In the genomic region with DNA sequence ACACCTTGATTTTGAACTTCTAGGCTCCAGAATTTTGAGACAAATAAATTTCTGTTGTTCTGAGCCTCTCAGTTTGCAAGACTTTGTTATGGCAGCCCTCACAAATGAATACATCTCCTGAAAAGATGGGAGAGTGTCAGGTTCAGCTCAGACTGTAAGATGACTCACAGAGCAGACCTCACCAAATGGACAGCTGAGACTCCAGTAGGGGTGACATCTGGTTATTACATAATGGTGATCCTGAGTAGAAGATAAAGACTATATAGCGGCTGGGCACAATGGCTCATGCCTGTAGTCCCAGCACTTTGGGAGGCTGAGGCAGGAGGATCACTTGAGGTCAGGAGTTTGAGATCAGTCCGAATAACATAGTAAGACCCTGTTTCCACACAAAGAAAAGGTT, we compare ENCODE assay signal across 21 cellular contexts. TPM values are rescaled to one million over a fixed set of nuclear protein-coding genes. Genes with fewer than 3 reads are reported as not detected.
DNase-seq lines count a peak whose midpoint lies in the region; ATAC-seq, FAIRE-seq and TF ChIP-seq lines count a peak whose summit lies in the region.
"Had no signal": no experiment of that assay in that cellular context is flagged by ENCODE, and none has a peak within 500 bp of the region (broad histone marks: within the 10 kb centered on the region; RNA-seq: fewer than 3 reads in every experiment).

No MANE protein-coding gene starts in this region.

- no peak for FAIRE-seq in GM12892 (lab: Jason Lieb, UNC)

- H3K4me3 Mint-ChIP-seq in mesothelial cell of epicardium, result no peak overlapping the region
- H3K4me3 Mint-ChIP-seq: activated CD4-positive, alpha-beta memory T cell treated with anti-CD3 and anti-CD28 coated beads for 36 hours; CD8-positive, alpha-beta T cell; central memory CD8-positive, alpha-beta T cell; HFFc6 had no signal

- H3K36me3 Mint-ChIP-seq in mesothelial cell of epicardium, result no peaks in the 10 kb centered on the region
- H3K36me3 Mint-ChIP-seq: activated CD4-positive, alpha-beta memory T cell treated with anti-CD3 and anti-CD28 coated beads for 36 hours; CD8-positive, alpha-beta T cell had no signal

- H3K36me3 ChIP-seq in BE2C (no peaks in the 10 kb centered on the region), SJCRH30 (no peaks in the 10 kb centered on the region)
- H3K36me3 ChIP-seq: vagina had no signal

- H3K4me1 ChIP-seq in BE2C, result 0 out of 2 replicates have a peak, but pooled peaks cover 3% of the 10 kb centered on the region
- peaks cover 11% of the 10 kb centered on the region for H3K4me1 ChIP-seq in SJCRH30
- H3K4me1 ChIP-seq: vagina had no signal

- H3K27me3 ChIP-seq in BE2C, result no peaks in the 10 kb centered on the region
- no peaks in the 10 kb centered on the region for H3K27me3 ChIP-seq in SJCRH30
- H3K27me3 ChIP-seq: vagina had no signal

- peaks cover 10% of the 10 kb centered on the region for H3K4me1 Mint-ChIP-seq in mesothelial cell of epicardium
- H3K4me1 Mint-ChIP-seq: central memory CD8-positive, alpha-beta T cell had no signal

- TF ChIP-seq CTCF in BE2C (IDR thresholded peaks at IDR 0.05; ENCODE audit: low read depth, low read length), result no peak
- TF ChIP-seq CTCF in mesothelial cell of epicardium (IDR thresholded peaks at IDR 0.05; ENCODE audit: unreplicated experiment), result no peak

- H3K9me3 ChIP-seq in BE2C (no peaks in the 10 kb centered on the region), SJCRH30 (replicated peaks) (no peaks in the 10 kb centered on the region)
- H3K9me3 ChIP-seq: vagina had no signal

- H3K4me3 ChIP-seq in BE2C (ENCODE audit: low read depth, low read length) (no peak overlapping the region), SJCRH30 (no peak overlapping the region)
- H3K4me3 ChIP-seq: vagina had no signal

- H3K27ac ChIP-seq in SJCRH30, result peak overlapping the region; percentile 40
- H3K27ac ChIP-seq: vagina had no signal

- ATAC-seq in HG02852 (IDR thresholded peaks at IDR 0.05; ENCODE audit: unreplicated experiment), result no peak
- ATAC-seq: CD8-positive, alpha-beta T cell; left lobe of liver had no signal

- H3K27ac Mint-ChIP-seq in mesothelial cell of epicardium, result peak overlapping the region; percentile 94
- H3K27ac Mint-ChIP-seq: activated CD4-positive, alpha-beta memory T cell treated with anti-CD3 and anti-CD28 coated beads for 36 hours; CD8-positive, alpha-beta T cell; HFFc6 had no signal

- peak; percentile 34 for DNase-seq in BE2C
- peak; percentile 70 for DNase-seq in LHCN-M2 (ENCODE audit: low read depth)
- DNase-seq in SJCRH30, result peak; percentile 39 to 69
- no peak for DNase-seq in mesothelial cell of epicardium (ENCODE audit: low spot score in 2 of 2, unreplicated experiment in 2 of 2)
- DNase-seq in NOMO-1 treated with DMSO at 0.1 percent for 48 hours (lab: John Stamatoyannopoulos, UW; ENCODE audit: unreplicated experiment), result no peak
- no peak for DNase-seq in foreskin melanocyte
- DNase-seq in GM12892 (ENCODE audit: insufficient read length), result no peak
- DNase-seq: activated CD4-positive, alpha-beta memory T cell treated with anti-CD3 and anti-CD28 coated beads for 36 hours; activated naive CD4-positive, alpha-beta T cell; activated T-cell treated with anti-CD3 and anti-CD28 coated beads for 4 hours; CD8-positive, alpha-beta T cell; DMS79 treated with DMSO at 0.1 percent for 48 hours; HFFc6; KG1; retina; Right ventricle myocardium superior; stimulated activated CD4-positive, alpha-beta T cell treated with anti-CD3 and anti-CD28 coated beads, Interleukin-12 subunit alpha, Interleukin-12 subunit beta, amount 100 ng/mL, for 4 hours had no signal

- peaks cover 10% of the 10 kb centered on the region for H3K9me3 Mint-ChIP-seq in mesothelial cell of epicardium
- H3K9me3 Mint-ChIP-seq: central memory CD8-positive, alpha-beta T cell had no signal

- peaks cover 16% of the 10 kb centered on the region for H3K27me3 Mint-ChIP-seq in mesothelial cell of epicardium (ENCODE audit: low read depth)

- TF ChIP-seq POLR2A in GM12892 (IDR thresholded peaks at IDR 0.05; ENCODE audit: low read depth, low read length), result no peak

RNA-seq across cellular contexts. Expression of gene MTMR14, which starts 26.2 kb away (rescaled TPM):
- polyA plus RNA-seq in BE2C (2012; ENCODE audit: insufficient read depth, insufficient read length, low read depth), result 39.2 TPM
- total RNA-seq in LHCN-M2 (2014; rRNA removed) (30.8 and 31.1 TPM in 2 replicates), mesothelial cell of epicardium (32.6 to 34.9 TPM (median 34.6 TPM) in 3 replicates)
- 21.9 TPM for polyA plus RNA-seq in LHCN-M2 (2012)
- 21.2 and 21.7 TPM in 2 replicates for total RNA-seq in SJCRH30 (2014; rRNA removed; shearing (Covaris generic))
- polyA plus RNA-seq in GM12892 (2012; ENCODE audit: missing spikeins), result 29.5 TPM

Comparison
In these comparisons a context has a peak if more than half of its experiments do, and no peak if none do; other contexts are left out.
1. DNase-seq: peak in BE2C (single experiment), LHCN-M2 (single experiment) and SJCRH30 (2 of 2); none in mesothelial cell of epicardium (0 of 2), NOMO-1 treated with DMSO at 0.1 percent for 48 hours (single experiment), foreskin melanocyte (single experiment) and GM12892 (single experiment).